In genomic region chr22:20963201-20964052, GRCh38 we compare ENCODE assay signal across 15 cellular contexts. TPM values are rescaled to one million over a fixed set of nuclear protein-coding genes. Genes with fewer than 3 reads are reported as not detected.
DNase-seq lines count a peak whose midpoint lies in the region; ATAC-seq, FAIRE-seq and TF ChIP-seq lines count a peak whose summit lies in the region.
"Had no signal": no experiment of that assay in that cellular context is flagged by ENCODE, and none has a peak within 500 bp of the region (broad histone marks: within the 10 kb centered on the region; RNA-seq: fewer than 3 reads in every experiment).

No MANE protein-coding gene starts in this region.

- H3K4me3 Mint-ChIP-seq in IgD-negative memory B cell (peak overlapping the region; percentile 30 to 43 (median 34)), neural progenitor cell (peak overlapping the region; percentile 66)

- H3K9ac ChIP-seq in K562 (ENCODE audit: insufficient read depth in 1 of 2, low read depth in 2 of 2, low read length in 2 of 2) (peak overlapping the region in 1 of 2 experiments; percentile 63; a peak in 2 of 4 replicates), neural progenitor cell (no peak overlapping the region)

- H3K4me3 ChIP-seq in K562 (no peak overlapping the region), neural progenitor cell (no peak overlapping the region)
- H3K4me3 ChIP-seq: heart left ventricle, testis had no signal

- peaks cover 0 to 33% of the 10 kb centered on the region in 2 experiments; a peak in 2 of 5 replicates for H3K4me1 ChIP-seq in K562 (replicated peaks in 1 of 2; ENCODE audit: control insufficient read depth in 2 of 2, insufficient read depth in 2 of 2, low read length in 2 of 2)
- H3K4me1 ChIP-seq in neural progenitor cell: peaks cover 27% of the 10 kb centered on the region

- in situ Hi-C loops in K562 (cut with MboI): loop anchor here (25.0 kb wide), 1 partner anchor 174 kb away; no protein-coding TSS in a partner anchor

- no TSS peak for BruUV-seq in K562 (replicated peaks; lab: Mats Ljungman, UMichigan)

- H3K27ac Mint-ChIP-seq in IgD-negative memory B cell (no peak overlapping the region), neural progenitor cell (no peak overlapping the region)

- H3K27me3 Mint-ChIP-seq in IgD-negative memory B cell (peaks cover 7% of the 10 kb centered on the region), neural progenitor cell (ENCODE audit: insufficient read depth, low read depth) (peaks cover 24% of the 10 kb centered on the region)

- H3K36me3 Mint-ChIP-seq in IgD-negative memory B cell (no peaks in the 10 kb centered on the region), neural progenitor cell (no peaks in the 10 kb centered on the region)

- H3K36me3 ChIP-seq in K562 (ENCODE audit: control insufficient read depth, insufficient read depth, low read length): no peaks in the 10 kb centered on the region
- H3K36me3 ChIP-seq in neural progenitor cell: no peaks in the 10 kb centered on the region
- H3K36me3 ChIP-seq: heart left ventricle had no signal

- H3K27ac ChIP-seq in K562 (ENCODE audit: extremely low read depth, low read depth, low read length): no peak overlapping the region
- no peak overlapping the region for H3K27ac ChIP-seq in neural progenitor cell
- H3K27ac ChIP-seq: heart left ventricle, testis had no signal

- intact Hi-C loops in K562 (cut with micrococcal nuclease): loop anchor here (2.0 to 5.0 kb wide), 7 partner anchors 21 to 186 kb away; partner anchors contain the start of gene LRRC74B

- peaks cover 35% of the 10 kb centered on the region for H3F3A ChIP-seq in neural progenitor cell (ENCODE audit: low read depth)

- no peak overlapping the region for H3K4me2 ChIP-seq in K562 (ENCODE audit: insufficient read depth, low read length)
- H3K4me2 ChIP-seq in neural progenitor cell: no peak overlapping the region

- peaks cover 44% of the 10 kb centered on the region for H4K20me1 ChIP-seq in K562 (replicated peaks; ENCODE audit: control insufficient read depth, insufficient read depth, low read length)
- peaks cover 1% of the 10 kb centered on the region for H4K20me1 ChIP-seq in neural progenitor cell (ENCODE audit: low read depth)

- TF ChIP-seq CTCF in K562 (IDR thresholded peaks at IDR 0.05 in 2 of 3, conservative IDR thresholded peaks at IDR 0.05 in 1 of 3; ENCODE audit: insufficient read depth in 2 of 3, low read depth in 1 of 3, low read length in 3 of 3): peak in 1 of 3 experiments; percentile 6; a peak in 1 of 6 replicates
- no peak for TF ChIP-seq CTCF in neural progenitor cell (IDR thresholded peaks at IDR 0.05)

- no peak for TF ChIP-seq RAD21 in K562 (CRISPR knock-in tag; conservative IDR thresholded peaks at IDR 0.05 in 1 of 2, IDR thresholded peaks at IDR 0.05 in 1 of 2)

- H3K9me3 ChIP-seq in K562 (replicated peaks; ENCODE audit: control insufficient read depth, insufficient read depth, low read depth, low read length): no peaks in the 10 kb centered on the region
- H3K9me3 ChIP-seq in neural progenitor cell (ENCODE audit: low read depth): no peaks in the 10 kb centered on the region
- H3K9me3 ChIP-seq: heart left ventricle, testis had no signal

- CTCF ChIA-PET in K562 (lab: Yijun Ruan, JAX; ENCODE audit: low intra/inter-chr PET ratio): interaction anchor here (0.5 to 2.2 kb wide), 2 partner anchors 78 to 188 kb away, joined by 3 to 6 read pairs; no protein-coding TSS in a partner anchor

- no peak for FAIRE-seq in K562 (lab: Jason Lieb, UNC)
- FAIRE-seq: D721Med had no signal

- H3K27me3 ChIP-seq in K562 (ENCODE audit: control insufficient read depth in 2 of 2, insufficient read depth in 2 of 2, low read length in 2 of 2) (peaks cover 11 to 38% of the 10 kb centered on the region in 2 experiments; a peak in 4 of 5 replicates), neural progenitor cell (peaks cover 41% of the 10 kb centered on the region)
- H3K27me3 ChIP-seq: testis had no signal

- H3K9me1 ChIP-seq in K562 (ENCODE audit: control insufficient read depth, insufficient read depth, low read length): no peaks in the 10 kb centered on the region

- TF ChIP-seq POLR2A in K562 (conservative IDR thresholded peaks at IDR 0.05): no peak

- no peak for DNase-seq in K562 (ENCODE audit: extremely low read depth in 1 of 4, low spot score in 3 of 4)
- DNase-seq in neural progenitor cell (ENCODE audit: low spot score): no peak
- no peak for DNase-seq in nucleus accumbens (lab: John Stamatoyannopoulos, UW)
- DNase-seq in NCI-H69 (lab: John Stamatoyannopoulos, UW): no peak
- DNase-seq in LoVo (ENCODE audit: low spot score): no peak
- DNase-seq: activated CD4-positive, alpha-beta T cell treated with anti-CD3 and anti-CD28 coated beads for 48 hours; NCI-H1930; NCI-H345; retina; SW 1271; testis had no signal

- H3K4me1 Mint-ChIP-seq in IgD-negative memory B cell (peaks cover 8 to 21% (median 15%) of the 10 kb centered on the region in 3 donors), neural progenitor cell (peaks cover 25% of the 10 kb centered on the region)

- no peak for ATAC-seq in K562
- ATAC-seq: heart left ventricle had no signal

- H3K79me2 ChIP-seq in K562 (ENCODE audit: control insufficient read depth, insufficient read depth, low read length) (no peaks in the 10 kb centered on the region), neural progenitor cell (ENCODE audit: low read depth) (no peaks in the 10 kb centered on the region)

- H3K9me3 Mint-ChIP-seq in IgD-negative memory B cell (no peaks in the 10 kb centered on the region), neural progenitor cell (no peaks in the 10 kb centered on the region)

- no peak for TF ChIP-seq EP300 in K562 (IDR thresholded peaks at IDR 0.05; ENCODE audit: low read length)

- POLR2A ChIA-PET in K562 (lab: Yijun Ruan, JAX): interaction anchor here (0.6 to 64.4 kb wide), 13 partner anchors 9 to 157 kb away, joined by 3 to 1556 read pairs (median 3); partner anchors contain the start of genes CRKL and THAP7

- WGBS in K562 (ENCODE audit: insufficient coverage, low coverage, missing lambda C conversion rate): 7% methylated on average over 7 of the region's 7 CpGs

- no peak overlapping the region for H2AFZ ChIP-seq in K562 (ENCODE audit: low read depth, low read length)
- H2AFZ ChIP-seq in neural progenitor cell (replicated peaks): no peak overlapping the region

RNA-seq across cellular contexts. Expression of gene AIFM3, which starts 3.6 kb away (rescaled TPM):
- polyA plus RNA-seq in IgD-negative memory B cell (2.3 TPM), K562 (2011; rRNA removed) (0.04 and 0.08 TPM in 2 replicates), K562 (2014; fragmentation: Illumina TruSeq; extraction: Trizol) (0.06 TPM in 1 of 2 replicates, not detected in the other), K562 (2014; fragmentation: Nextera tagmentation; extraction: Ambion mirVana) (under 1 TPM; 0.03 to 0.06 TPM), K562 (2014; rRNA removed) (0.15 TPM in 1 of 2 replicates, not detected in the other)
- total RNA-seq in K562 (2011; cell fraction: chromatin; rRNA removed; ENCODE audit: low replicate concordance): 0.14 and 1.4 TPM in 2 replicates
- 0.33 and 1.2 TPM in 2 replicates for total RNA-seq in K562 (2011; cell fraction: nucleolus; rRNA removed)
- 0.53 and 0.81 TPM in 2 replicates for total RNA-seq in K562 (2011; cell fraction: nucleoplasm; rRNA removed)
- total RNA-seq in K562 (2014; rRNA removed) (0.14 TPM in 1 of 2 replicates, not detected in the other), K562 (2014; rRNA removed; fragmentation: Illumina TruSeq; extraction: Trizol) (0.10 TPM in 1 of 2 replicates, not detected in the other), K562 (2015; rRNA removed; fragmentation: Illumina TruSeq; extraction: Trizol) (0.07 TPM in 1 of 2 replicates, not detected in the other), K562 (2021) (0.20 and 0.56 TPM in 2 replicates), neural progenitor cell (ENCODE audit: low replicate concordance) (4.3 and 12.0 TPM in 2 replicates)
- polyA plus RNA-seq in K562 (2011; cell fraction: cytosol; rRNA removed): 0.06 TPM in 1 of 2 replicates, not detected in the other
- 0.80 and 0.87 TPM in 2 replicates for polyA plus RNA-seq in K562 (2011; cell fraction: nucleus; rRNA removed)
- 0.27 and 0.50 TPM in 2 replicates for polyA plus RNA-seq in K562 (2012)
- polyA minus RNA-seq in K562 (2011; rRNA and poly(A)+ RNA removed): 0.06 TPM in 1 of 2 replicates, not detected in the other
- polyA minus RNA-seq in K562 (2011; cell fraction: cytosol; rRNA and poly(A)+ RNA removed): not detected in 2 replicates
- polyA minus RNA-seq in K562 (2011; cell fraction: nucleus; rRNA and poly(A)+ RNA removed): 0.27 and 0.44 TPM in 2 replicates
- total RNA-seq: RPMI7951 had no signal

RNA-seq across cellular contexts. Expression of gene LZTR1, which starts 18.7 kb away (rescaled TPM):
- 11.9 TPM for polyA plus RNA-seq in IgD-negative memory B cell
- total RNA-seq in K562 (2011; cell fraction: chromatin; rRNA removed; ENCODE audit: low replicate concordance): 338 and 754 TPM in 2 replicates
- total RNA-seq in K562 (2011; cell fraction: nucleolus; rRNA removed): 395 and 404 TPM in 2 replicates
- total RNA-seq in K562 (2011; cell fraction: nucleoplasm; rRNA removed): 258 and 287 TPM in 2 replicates
- 87.2 and 120 TPM in 2 replicates for total RNA-seq in K562 (2014; rRNA removed)
- 46.4 and 63.0 TPM in 2 replicates for total RNA-seq in K562 (2014; rRNA removed; fragmentation: Illumina TruSeq; extraction: Trizol)
- total RNA-seq in K562 (2015; rRNA removed; fragmentation: Illumina TruSeq; extraction: Trizol): 51.3 and 53.2 TPM in 2 replicates
- total RNA-seq in K562 (2021): 132 and 135 TPM in 2 replicates
- 63.0 and 88.5 TPM in 2 replicates for polyA plus RNA-seq in K562 (2011; rRNA removed)
- polyA plus RNA-seq in K562 (2011; cell fraction: cytosol; rRNA removed): 50.8 and 68.8 TPM in 2 replicates
- 703 and 913 TPM in 2 replicates for polyA plus RNA-seq in K562 (2011; cell fraction: nucleus; rRNA removed)
- polyA plus RNA-seq in K562 (2012): 80.6 and 93.5 TPM in 2 replicates
- 74.3 and 89.8 TPM in 2 replicates for polyA plus RNA-seq in K562 (2014; fragmentation: Illumina TruSeq; extraction: Trizol)
- 1 to 10 TPM; 2.2 to 3.1 TPM for polyA plus RNA-seq in K562 (2014; fragmentation: Nextera tagmentation; extraction: Ambion mirVana)
- polyA plus RNA-seq in K562 (2014; rRNA removed): 115 and 129 TPM in 2 replicates
- polyA minus RNA-seq in K562 (2011; rRNA and poly(A)+ RNA removed): 64.5 and 72.9 TPM in 2 replicates
- 41.9 and 49.7 TPM in 2 replicates for polyA minus RNA-seq in K562 (2011; cell fraction: cytosol; rRNA and poly(A)+ RNA removed)
- 188 and 205 TPM in 2 replicates for polyA minus RNA-seq in K562 (2011; cell fraction: nucleus; rRNA and poly(A)+ RNA removed)
- 21.9 and 39.4 TPM in 2 replicates for total RNA-seq in neural progenitor cell (ENCODE audit: low replicate concordance)

RNA-seq across cellular contexts. Expression of gene THAP7, which starts 38.5 kb away (rescaled TPM):
- polyA plus RNA-seq in IgD-negative memory B cell (55.9 TPM), K562 (2011; rRNA removed) (75.4 and 94.6 TPM in 2 replicates), K562 (2014; fragmentation: Illumina TruSeq; extraction: Trizol) (84.1 and 121 TPM in 2 replicates), K562 (2014; fragmentation: Nextera tagmentation; extraction: Ambion mirVana) (10 to 100 TPM in 1 of 2 experiments, 1 to 10 TPM in 1; 7.9 to 33.1 TPM), K562 (2014; rRNA removed) (263 and 266 TPM in 2 replicates)
- total RNA-seq in K562 (2011; cell fraction: chromatin; rRNA removed; ENCODE audit: low replicate concordance): 90.2 and 332 TPM in 2 replicates
- 398 and 463 TPM in 2 replicates for total RNA-seq in K562 (2011; cell fraction: nucleolus; rRNA removed)
- 158 and 211 TPM in 2 replicates for total RNA-seq in K562 (2011; cell fraction: nucleoplasm; rRNA removed)
- total RNA-seq in K562 (2014; rRNA removed) (245 and 323 TPM in 2 replicates), K562 (2014; rRNA removed; fragmentation: Illumina TruSeq; extraction: Trizol) (32.0 and 35.6 TPM in 2 replicates), K562 (2015; rRNA removed; fragmentation: Illumina TruSeq; extraction: Trizol) (120 and 129 TPM in 2 replicates), K562 (2021) (169 and 183 TPM in 2 replicates), neural progenitor cell (ENCODE audit: low replicate concordance) (14.7 and 29.2 TPM in 2 replicates)
- 137 and 308 TPM in 2 replicates for polyA plus RNA-seq in K562 (2011; cell fraction: cytosol; rRNA removed)
- 202 and 335 TPM in 2 replicates for polyA plus RNA-seq in K562 (2011; cell fraction: nucleus; rRNA removed)
- polyA plus RNA-seq in K562 (2012): 114 and 118 TPM in 2 replicates
- 39.0 and 48.5 TPM in 2 replicates for polyA minus RNA-seq in K562 (2011; rRNA and poly(A)+ RNA removed)
- 53.5 and 55.4 TPM in 2 replicates for polyA minus RNA-seq in K562 (2011; cell fraction: cytosol; rRNA and poly(A)+ RNA removed)
- 261 and 385 TPM in 2 replicates for polyA minus RNA-seq in K562 (2011; cell fraction: nucleus; rRNA and poly(A)+ RNA removed)

RNA-seq across cellular contexts. Expression of gene CRKL, which starts 46.2 kb away (rescaled TPM):
- 47.2 TPM for polyA plus RNA-seq in IgD-negative memory B cell
- 251 and 271 TPM in 2 replicates for total RNA-seq in K562 (2011; cell fraction: chromatin; rRNA removed; ENCODE audit: low replicate concordance)
- 179 and 190 TPM in 2 replicates for total RNA-seq in K562 (2011; cell fraction: nucleolus; rRNA removed)
- 236 and 257 TPM in 2 replicates for total RNA-seq in K562 (2011; cell fraction: nucleoplasm; rRNA removed)
- 105 and 144 TPM in 2 replicates for total RNA-seq in K562 (2014; rRNA removed)
- 138 and 141 TPM in 2 replicates for total RNA-seq in K562 (2014; rRNA removed; fragmentation: Illumina TruSeq; extraction: Trizol)
- total RNA-seq in K562 (2015; rRNA removed; fragmentation: Illumina TruSeq; extraction: Trizol): 124 and 128 TPM in 2 replicates
- 263 and 267 TPM in 2 replicates for total RNA-seq in K562 (2021)
- polyA plus RNA-seq in K562 (2011; rRNA removed): 135 and 196 TPM in 2 replicates
- 111 and 189 TPM in 2 replicates for polyA plus RNA-seq in K562 (2011; cell fraction: cytosol; rRNA removed)
- 90.3 and 116 TPM in 2 replicates for polyA plus RNA-seq in K562 (2011; cell fraction: nucleus; rRNA removed)
- polyA plus RNA-seq in K562 (2012): 90.4 and 122 TPM in 2 replicates
- polyA plus RNA-seq in K562 (2014; fragmentation: Illumina TruSeq; extraction: Trizol): 144 and 156 TPM in 2 replicates
- 100 to 1,000 TPM; 100 to 105 TPM for polyA plus RNA-seq in K562 (2014; fragmentation: Nextera tagmentation; extraction: Ambion mirVana)
- 114 and 124 TPM in 2 replicates for polyA plus RNA-seq in K562 (2014; rRNA removed)
- polyA minus RNA-seq in K562 (2011; rRNA and poly(A)+ RNA removed): 219 and 267 TPM in 2 replicates
- 166 and 232 TPM in 2 replicates for polyA minus RNA-seq in K562 (2011; cell fraction: cytosol; rRNA and poly(A)+ RNA removed)
- polyA minus RNA-seq in K562 (2011; cell fraction: nucleus; rRNA and poly(A)+ RNA removed): 39.9 and 84.6 TPM in 2 replicates
- total RNA-seq in neural progenitor cell (ENCODE audit: low replicate concordance): 91.0 and 109 TPM in 2 replicates

RNA-seq across cellular contexts. Expression of gene P2RX6, which starts 51.5 kb away (rescaled TPM):
- not detected for polyA plus RNA-seq in IgD-negative memory B cell
- total RNA-seq in K562 (2011; cell fraction: chromatin; rRNA removed; ENCODE audit: low replicate concordance): 8.3 and 26.4 TPM in 2 replicates
- total RNA-seq in K562 (2011; cell fraction: nucleolus; rRNA removed): 15.5 and 19.3 TPM in 2 replicates
- total RNA-seq in K562 (2011; cell fraction: nucleoplasm; rRNA removed): 13.6 and 14.4 TPM in 2 replicates
- total RNA-seq in K562 (2014; rRNA removed): 1.5 and 1.9 TPM in 2 replicates
- 0.77 and 1.0 TPM in 2 replicates for total RNA-seq in K562 (2014; rRNA removed; fragmentation: Illumina TruSeq; extraction: Trizol)
- 1.6 and 1.7 TPM in 2 replicates for total RNA-seq in K562 (2015; rRNA removed; fragmentation: Illumina TruSeq; extraction: Trizol)
- 2.3 and 2.7 TPM in 2 replicates for total RNA-seq in K562 (2021)
- polyA plus RNA-seq in K562 (2011; rRNA removed): 1.2 and 1.5 TPM in 2 replicates
- 1.4 and 2.2 TPM in 2 replicates for polyA plus RNA-seq in K562 (2011; cell fraction: cytosol; rRNA removed)
- polyA plus RNA-seq in K562 (2011; cell fraction: nucleus; rRNA removed): 16.2 and 34.8 TPM in 2 replicates
- 4.7 and 7.9 TPM in 2 replicates for polyA plus RNA-seq in K562 (2012)
- 1.3 and 1.5 TPM in 2 replicates for polyA plus RNA-seq in K562 (2014; fragmentation: Illumina TruSeq; extraction: Trizol)
- polyA plus RNA-seq in K562 (2014; fragmentation: Nextera tagmentation; extraction: Ambion mirVana): under 1 TPM in 1 of 2 experiments, not detected in 1; 0.01 TPM
- polyA plus RNA-seq in K562 (2014; rRNA removed): 3.7 and 3.9 TPM in 2 replicates
- 1.6 and 2.5 TPM in 2 replicates for polyA minus RNA-seq in K562 (2011; rRNA and poly(A)+ RNA removed)
- polyA minus RNA-seq in K562 (2011; cell fraction: cytosol; rRNA and poly(A)+ RNA removed): 1.0 TPM in 1 of 2 replicates, not detected in the other
- polyA minus RNA-seq in K562 (2011; cell fraction: nucleus; rRNA and poly(A)+ RNA removed): 5.6 and 7.5 TPM in 2 replicates
- 0.36 and 0.53 TPM in 2 replicates for total RNA-seq in neural progenitor cell (ENCODE audit: low replicate concordance)
